In genomic region chr1:192951961-192952460, GRCh38 we compare ENCODE assay signal across 1 cellular context.
TF ChIP-seq lines count a peak whose summit lies in the region.

No MANE protein-coding gene starts in this region.

TF ChIP-seq in K562, 482 proteins besides CTCF, POLR2A, EP300 and RAD21 (continued from another document):
- peak; percentile 74 for TF ChIP-seq ATF3 (IDR thresholded peaks at IDR 0.05)
- TF ChIP-seq ATF3 (CRISPR knock-in tag; conservative IDR thresholded peaks at IDR 0.05), result no peak
- TF ChIP-seq ZNF431 (CRISPR knock-in tag; IDR thresholded peaks at IDR 0.05), result no peak
- TF ChIP-seq ZFX (CRISPR knock-in tag; IDR thresholded peaks at IDR 0.05), result no peak
- TF ChIP-seq NFE2 (IDR thresholded peaks at IDR 0.05; ENCODE audit: low read depth), result peak; percentile 67
- TF ChIP-seq ZNF318 (IDR thresholded peaks at IDR 0.05; ENCODE audit: borderline replicate concordance in 1 of 2, low read depth in 1 of 2), result no peak
- no peak for TF ChIP-seq TAF1 (IDR thresholded peaks at IDR 0.05; ENCODE audit: control insufficient read depth, extremely low read depth, insufficient read depth, low read length, severe bottlenecking)
- TF ChIP-seq ZNF316 (IDR thresholded peaks at IDR 0.05), result peak; percentile 60; the same call in 1 of the 2 replicates
- TF ChIP-seq LCOR (CRISPR knock-in tag; IDR thresholded peaks at IDR 0.05), result no peak
- no peak for TF ChIP-seq ZNF707 (CRISPR knock-in tag; conservative IDR thresholded peaks at IDR 0.05)
- TF ChIP-seq BHLHE40 (IDR thresholded peaks at IDR 0.05; ENCODE audit: low read length), result no peak
- TF ChIP-seq ZNF140 (CRISPR knock-in tag; IDR thresholded peaks at IDR 0.05), result no peak
- no peak for TF ChIP-seq HIVEP1 (CRISPR knock-in tag; IDR thresholded peaks at IDR 0.05)
- no peak for TF ChIP-seq THRB (CRISPR knock-in tag; conservative IDR thresholded peaks at IDR 0.05)
- no peak for TF ChIP-seq POLR2G (IDR thresholded peaks at IDR 0.05; ENCODE audit: low read depth, low read length)
- TF ChIP-seq ZNF76 (CRISPR knock-in tag; IDR thresholded peaks at IDR 0.05; ENCODE audit: borderline replicate concordance), result no peak
- TF ChIP-seq CXXC5 (CRISPR knock-in tag; IDR thresholded peaks at IDR 0.05), result no peak
- no peak for TF ChIP-seq BRF2 (IDR thresholded peaks at IDR 0.05; ENCODE audit: borderline replicate concordance, insufficient read depth, insufficient read length)
- 0 out of 2 replicates have a peak, but pooled peaks have one; percentile 15 for TF ChIP-seq FOSL1 (tag; conservative IDR thresholded peaks at IDR 0.05)
- no peak for TF ChIP-seq PRMT5 (CRISPR knock-in tag; IDR thresholded peaks at IDR 0.05)
- peak; percentile 52 for TF ChIP-seq MEIS2 (IDR thresholded peaks at IDR 0.05; ENCODE audit: partially characterized antibody)
- TF ChIP-seq PRDM10 (IDR thresholded peaks at IDR 0.05; ENCODE audit: partially characterized antibody), result no peak
